ENCODE assay signal across 18 cellular contexts in the genomic region with DNA sequence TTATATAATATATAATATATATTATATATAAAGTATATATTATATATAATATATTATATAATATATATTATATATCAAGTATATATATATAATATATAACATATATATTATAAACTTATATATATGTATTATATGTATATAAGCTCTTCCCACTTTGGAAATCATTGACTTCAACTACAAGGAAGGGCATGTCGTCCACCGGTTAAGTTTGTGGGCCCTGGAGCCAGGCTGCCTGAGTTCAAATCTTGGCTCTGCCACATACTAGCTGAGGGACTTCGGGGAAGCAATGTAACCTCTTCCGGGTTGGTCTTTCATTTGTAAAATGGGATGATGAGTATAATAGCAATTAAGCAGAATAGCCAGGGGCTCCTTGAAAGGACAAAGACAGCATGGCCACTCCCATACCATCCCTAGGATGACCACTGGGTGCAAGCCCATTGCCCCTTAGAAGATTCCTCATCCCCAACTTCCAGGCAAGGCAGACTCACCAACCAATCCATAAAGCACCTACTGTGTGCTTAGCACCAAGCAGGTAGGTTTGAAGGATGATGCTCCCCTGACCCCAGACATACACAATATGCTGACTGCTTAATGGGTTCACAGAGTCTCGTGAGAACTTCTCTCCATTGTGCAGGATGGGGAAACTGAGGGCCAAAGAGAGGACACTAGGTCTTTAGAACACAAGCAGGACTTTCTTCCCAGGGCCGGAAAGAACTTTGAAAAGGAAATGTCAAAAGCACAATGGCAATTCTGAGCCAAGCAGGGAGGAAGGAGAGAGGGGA.
"Had no signal": no experiment of that assay in that cellular context is flagged by ENCODE, and none has a peak within 500 bp of the region (broad histone marks: within the 10 kb centered on the region; RNA-seq: fewer than 3 reads in every experiment).

No MANE protein-coding gene starts in this region.

- H3K4me1 Mint-ChIP-seq: activated naive CD4-positive, alpha-beta T cell treated with anti-CD3 and anti-CD28 coated beads, Interleukin-2, amount 50 U/mL, for 24 hours; central memory CD8-positive, alpha-beta T cell; naive B cell had no signal

- H3K4me1 ChIP-seq: body of pancreas, prostate gland had no signal

- H3K27ac ChIP-seq: body of pancreas, hepatocyte, prostate gland, spleen had no signal

- H3K27ac Mint-ChIP-seq: activated CD8-positive, alpha-beta T cell treated with anti-CD3 and anti-CD28 coated beads for 36 hours; activated naive CD4-positive, alpha-beta T cell treated with anti-CD3 and anti-CD28 coated beads, Interleukin-2, amount 50 U/mL, for 24 hours; activated T-helper 2 cell treated with anti-CD3 and anti-CD28 coated beads, Interferon-gamma antibody, Interleukin-2, Interleukin-4, amounts not matched to agents 10 μg/mL and 5 μg/mL and 100 μg/mL, durations not matched to agents 14 hours and 24 hours and 36 hours; dendritic cell treated with granulocyte-macrophage colony-stimulating factor and Interleukin-4, amounts not matched to agents 40 ng/mL and 50 ng/mL, for 4 days; naive B cell; T-helper 2 cell treated with Interferon-gamma antibody and Interleukin-4, amounts not matched to agents 5 μg/mL and 100 μg/mL, for 36 hours had no signal

- DNase-seq: activated CD8-positive, alpha-beta T cell treated with anti-CD3 and anti-CD28 coated beads for 36 hours; activated T-cell treated with anti-CD3 and anti-CD28 coated beads for 4 hours; kidney glomerular epithelial cell; midbrain; naive B cell; nucleus accumbens; spleen; stimulated activated CD4-positive, alpha-beta T cell treated with anti-CD3 and anti-CD28 coated beads, Interleukin-1b, Interleukin-23, amount 100 ng/mL, for 48 hours; stimulated activated naive CD4-positive, alpha-beta T cell treated with Interleukin-2 at 50 U/mL for 16 hours; SW 1271 had no signal

- H3K4me2 ChIP-seq: hepatocyte had no signal

- H3K9me3 Mint-ChIP-seq: activated CD8-positive, alpha-beta T cell treated with anti-CD3 and anti-CD28 coated beads for 36 hours; activated naive CD4-positive, alpha-beta T cell treated with anti-CD3 and anti-CD28 coated beads, Interleukin-2, amount 50 U/mL, for 24 hours; activated T-helper 2 cell treated with anti-CD3 and anti-CD28 coated beads, Interferon-gamma antibody, Interleukin-2, Interleukin-4, amounts not matched to agents 10 μg/mL and 5 μg/mL and 100 μg/mL, durations not matched to agents 14 hours and 24 hours and 36 hours; central memory CD8-positive, alpha-beta T cell; dendritic cell treated with granulocyte-macrophage colony-stimulating factor and Interleukin-4, amounts not matched to agents 40 ng/mL and 50 ng/mL, for 4 days; T-helper 2 cell treated with Interferon-gamma antibody and Interleukin-4, amounts not matched to agents 5 μg/mL and 100 μg/mL, for 36 hours had no signal

- H3K79me2 ChIP-seq: hepatocyte had no signal

- H2AFZ ChIP-seq: hepatocyte had no signal

- H3K4me3 ChIP-seq: body of pancreas, hepatocyte, prostate gland, spleen had no signal

- H3K27me3 ChIP-seq: body of pancreas, hepatocyte had no signal

- H3K4me3 Mint-ChIP-seq: activated CD8-positive, alpha-beta T cell treated with anti-CD3 and anti-CD28 coated beads for 36 hours; activated naive CD4-positive, alpha-beta T cell treated with anti-CD3 and anti-CD28 coated beads, Interleukin-2, amount 50 U/mL, for 24 hours; central memory CD8-positive, alpha-beta T cell; dendritic cell treated with granulocyte-macrophage colony-stimulating factor and Interleukin-4, amounts not matched to agents 40 ng/mL and 50 ng/mL, for 4 days; naive B cell; T-helper 2 cell treated with Interferon-gamma antibody and Interleukin-4, amounts not matched to agents 5 μg/mL and 100 μg/mL, for 36 hours had no signal

- ATAC-seq: activated CD8-positive, alpha-beta T cell treated with anti-CD3 and anti-CD28 coated beads for 36 hours; body of pancreas had no signal

- H3K9me3 ChIP-seq: body of pancreas, prostate gland, spleen had no signal

- H3K36me3 Mint-ChIP-seq: activated naive CD4-positive, alpha-beta T cell treated with anti-CD3 and anti-CD28 coated beads, Interleukin-2, amount 50 U/mL, for 24 hours; naive B cell had no signal

- H3K36me3 ChIP-seq: prostate gland, spleen had no signal
